Comparison of ENCODE assay signal across 8 cellular contexts in the genomic region with DNA sequence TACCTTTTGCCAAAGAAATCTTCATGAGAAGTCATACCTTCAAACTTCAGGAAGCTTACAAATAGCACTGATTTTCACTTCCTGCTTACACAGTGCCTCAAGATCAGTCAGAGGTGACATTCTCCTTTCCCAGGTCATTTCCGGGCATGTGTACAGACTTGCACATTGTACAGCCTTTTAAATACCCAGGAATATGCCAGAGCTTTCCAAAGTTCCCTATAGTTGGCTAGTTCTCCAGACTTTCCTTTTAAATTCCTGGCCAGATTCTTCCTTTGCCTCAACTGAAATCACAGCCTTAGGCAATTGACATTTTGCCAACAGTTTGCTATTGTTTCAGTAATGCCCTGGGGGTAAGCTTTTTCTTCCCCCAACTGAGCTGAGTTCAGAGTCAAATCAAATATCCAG. TPM values are rescaled to one million over a fixed set of nuclear protein-coding genes. Genes with fewer than 3 reads are reported as not detected.
A peak's percentile ranks its signal among the peaks of the same experiment; 100 is the strongest.
DNase-seq lines count a peak whose midpoint lies in the region; ATAC-seq, FAIRE-seq and TF ChIP-seq lines count a peak whose summit lies in the region.

No MANE protein-coding gene starts in this region.

- DNase-seq in activated CD4-positive, alpha-beta T cell treated with anti-CD3 and anti-CD28 coated beads for 4 hours = peak; percentile 3 to 15
- no peak for DNase-seq in activated CD4-positive, alpha-beta T cell treated with anti-CD3 and anti-CD28 coated beads, Interleukin-2, amount 50 U/mL, for 4 hours
- DNase-seq in activated T-helper 2 cell treated with anti-CD3 and anti-CD28 coated beads, Interferon-gamma antibody, Interleukin-2, Interleukin-4, amounts not matched to agents 10 μg/mL and 5 μg/mL and 100 μg/mL, durations not matched to agents 14 hours and 24 hours and 36 hours (ENCODE audit: low spot score) = no peak
- DNase-seq in osteoblast (ENCODE audit: insufficient read length, low spot score, missing footprints) (peak; percentile 6), frontal cortex (ENCODE audit: low spot score in 2 of 2) (no peak), NCI-H1417 treated with DMSO at 0.1 percent for 48 hours (lab: John Stamatoyannopoulos, UW) (no peak), anterior cingulate cortex (lab: John Stamatoyannopoulos, UW) (no peak)

- peaks cover 61% of the 10 kb centered on the region for H3K4me1 Mint-ChIP-seq in activated T-helper 2 cell treated with anti-CD3 and anti-CD28 coated beads, Interferon-gamma antibody, Interleukin-2, Interleukin-4, amounts not matched to agents 10 μg/mL and 5 μg/mL and 100 μg/mL, durations not matched to agents 14 hours and 24 hours and 36 hours (ENCODE audit: low read depth)

- no peaks in the 10 kb centered on the region for H3K9me3 ChIP-seq in osteoblast (ENCODE audit: low read depth, low read length)

- H3K36me3 ChIP-seq in osteoblast (ENCODE audit: insufficient read depth, low read length) = no peaks in the 10 kb centered on the region

- no peak overlapping the region for H3K4me2 ChIP-seq in osteoblast (ENCODE audit: insufficient read depth, low read length)

- no peak overlapping the region for H2AFZ ChIP-seq in osteoblast (ENCODE audit: low read length)

- intact Hi-C loops in activated T-helper 2 cell treated with anti-CD3 and anti-CD28 coated beads, Interferon-gamma antibody, Interleukin-2, Interleukin-4, amounts not matched to agents 10 μg/mL and 5 μg/mL and 100 μg/mL, durations not matched to agents 14 hours and 24 hours and 36 hours (cut with micrococcal nuclease) = loop anchor here (5.0 to 10.0 kb wide), 2 partner anchors 424 to 866 kb away; no protein-coding TSS in a partner anchor

- no peak overlapping the region for H3K4me3 ChIP-seq in osteoblast (ENCODE audit: insufficient read depth, low read length)

- H4K20me1 ChIP-seq in osteoblast (ENCODE audit: insufficient read depth, low read length) = no peaks in the 10 kb centered on the region

- no peaks in the 10 kb centered on the region for H3K79me2 ChIP-seq in osteoblast (ENCODE audit: insufficient read depth, low read length)

- H3K4me1 ChIP-seq in osteoblast (ENCODE audit: insufficient read depth, low read length) = no peaks in the 10 kb centered on the region

- peak overlapping the region; percentile 90 for H3K27ac Mint-ChIP-seq in activated T-helper 2 cell treated with anti-CD3 and anti-CD28 coated beads, Interferon-gamma antibody, Interleukin-2, Interleukin-4, amounts not matched to agents 10 μg/mL and 5 μg/mL and 100 μg/mL, durations not matched to agents 14 hours and 24 hours and 36 hours

- ATAC-seq in HG03108 (IDR thresholded peaks at IDR 0.05; ENCODE audit: unreplicated experiment) = peak; percentile 39

- no peaks in the 10 kb centered on the region for H3K27me3 Mint-ChIP-seq in activated T-helper 2 cell treated with anti-CD3 and anti-CD28 coated beads, Interferon-gamma antibody, Interleukin-2, Interleukin-4, amounts not matched to agents 10 μg/mL and 5 μg/mL and 100 μg/mL, durations not matched to agents 14 hours and 24 hours and 36 hours (ENCODE audit: low read depth)

- H3K4me3 Mint-ChIP-seq in activated T-helper 2 cell treated with anti-CD3 and anti-CD28 coated beads, Interferon-gamma antibody, Interleukin-2, Interleukin-4, amounts not matched to agents 10 μg/mL and 5 μg/mL and 100 μg/mL, durations not matched to agents 14 hours and 24 hours and 36 hours (ENCODE audit: low read depth) = peak overlapping the region; percentile 79

- no peaks in the 10 kb centered on the region for H3K27me3 ChIP-seq in osteoblast (ENCODE audit: insufficient read depth, low read length)

- no peak overlapping the region for H3K27ac ChIP-seq in osteoblast (ENCODE audit: low read depth, low read length)

- no peak for TF ChIP-seq CTCF in osteoblast (IDR thresholded peaks at IDR 0.05; ENCODE audit: extremely low read depth, low read depth, low read length)

- peaks cover 32% of the 10 kb centered on the region for H3K36me3 Mint-ChIP-seq in activated T-helper 2 cell treated with anti-CD3 and anti-CD28 coated beads, Interferon-gamma antibody, Interleukin-2, Interleukin-4, amounts not matched to agents 10 μg/mL and 5 μg/mL and 100 μg/mL, durations not matched to agents 14 hours and 24 hours and 36 hours (ENCODE audit: low read depth)

- H3K9me3 Mint-ChIP-seq in activated T-helper 2 cell treated with anti-CD3 and anti-CD28 coated beads, Interferon-gamma antibody, Interleukin-2, Interleukin-4, amounts not matched to agents 10 μg/mL and 5 μg/mL and 100 μg/mL, durations not matched to agents 14 hours and 24 hours and 36 hours = peaks cover 5% of the 10 kb centered on the region

- FAIRE-seq in frontal cortex (lab: Jason Lieb, UNC) = no peak

RNA-seq across cellular contexts. Expression of gene RFX3, which starts 47.2 kb away (rescaled TPM):
- 11.3 and 11.9 TPM in 2 replicates for total RNA-seq in activated T-helper 2 cell treated with anti-CD3 and anti-CD28 coated beads, Interferon-gamma antibody, Interleukin-2, Interleukin-4, amounts not matched to agents 10 μg/mL and 5 μg/mL and 100 μg/mL, durations not matched to agents 14 hours and 24 hours and 36 hours
- total RNA-seq in osteoblast = 1.4 and 2.9 TPM in 2 replicates
- 72.2 TPM for total RNA-seq in frontal cortex

Comparison
In these comparisons a context has a peak if more than half of its experiments do, and no peak if none do; other contexts are left out.
1. DNase-seq: peak in activated CD4-positive, alpha-beta T cell treated with anti-CD3 and anti-CD28 coated beads for 4 hours (2 of 2) and osteoblast (single experiment); none in activated CD4-positive, alpha-beta T cell treated with anti-CD3 and anti-CD28 coated beads, Interleukin-2, amount 50 U/mL, for 4 hours (0 of 2), activated T-helper 2 cell treated with anti-CD3 and anti-CD28 coated beads, Interferon-gamma antibody, Interleukin-2, Interleukin-4, amounts not matched to agents 10 μg/mL and 5 μg/mL and 100 μg/mL, durations not matched to agents 14 hours and 24 hours and 36 hours (single experiment), frontal cortex (0 of 2), NCI-H1417 treated with DMSO at 0.1 percent for 48 hours (single experiment) and anterior cingulate cortex (0 of 58).